Comparison of ENCODE assay signal across 1 cellular context in the genomic region with DNA sequence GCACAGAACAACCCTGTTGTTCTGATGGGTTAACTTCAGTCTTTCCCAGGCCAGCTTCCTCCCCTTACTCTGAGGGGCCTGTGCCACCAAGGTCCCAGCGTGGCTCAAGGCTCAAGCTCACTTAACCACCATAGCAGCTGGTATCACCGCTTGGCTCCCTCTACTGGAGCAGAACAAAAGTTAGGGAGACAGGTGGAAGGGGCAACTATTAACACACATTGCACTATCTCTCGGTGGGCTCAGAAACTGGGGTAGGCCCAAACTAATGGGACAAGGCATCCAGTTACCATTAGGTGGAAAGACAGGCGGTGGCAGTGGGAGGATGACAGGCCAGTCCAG.
A peak's percentile ranks its signal among the peaks of the same experiment; 100 is the strongest.
TF ChIP-seq lines count a peak whose summit lies in the region.

No MANE protein-coding gene starts in this region.

TF ChIP-seq in HepG2, 621 proteins besides CTCF, POLR2A, EP300 and RAD21 (continued from another document and continues in another):
- TF ChIP-seq PCBP1 (IDR thresholded peaks at IDR 0.05; ENCODE audit: borderline replicate concordance, low read depth, low read length) (no peak), ZNF660 (CRISPR knock-in tag; IDR thresholded peaks at IDR 0.05; ENCODE audit: borderline replicate concordance, low read depth) (no peak), AHR (CRISPR knock-in tag; IDR thresholded peaks at IDR 0.05) (no peak), ZNF598 (CRISPR knock-in tag; IDR thresholded peaks at IDR 0.05; ENCODE audit: borderline replicate concordance) (no peak), ZNF552 (CRISPR knock-in tag; IDR thresholded peaks at IDR 0.05; ENCODE audit: borderline replicate concordance) (no peak), CBX1 (IDR thresholded peaks at IDR 0.05; ENCODE audit: low read depth) (no peak), NCOR1 (IDR thresholded peaks at IDR 0.05; ENCODE audit: borderline replicate concordance, low read length) (no peak), ZNF350 (CRISPR knock-in tag; IDR thresholded peaks at IDR 0.05; ENCODE audit: borderline replicate concordance, low read depth) (no peak), SCMH1 (CRISPR knock-in tag; IDR thresholded peaks at IDR 0.05; ENCODE audit: borderline replicate concordance) (no peak), ZNF510 (CRISPR knock-in tag; IDR thresholded peaks at IDR 0.05; ENCODE audit: low read depth) (no peak), KDM5A (IDR thresholded peaks at IDR 0.05; ENCODE audit: borderline replicate concordance, low read length) (no peak), NFRKB (IDR thresholded peaks at IDR 0.05) (no peak), ZNF567 (CRISPR knock-in tag; IDR thresholded peaks at IDR 0.05; ENCODE audit: borderline replicate concordance) (no peak), ZNF772 (CRISPR knock-in tag; IDR thresholded peaks at IDR 0.05) (no peak), MIER3 (CRISPR knock-in tag; IDR thresholded peaks at IDR 0.05; ENCODE audit: borderline replicate concordance) (0 out of 2 replicates have a peak, but pooled peaks have one; percentile 48), CREM (IDR thresholded peaks at IDR 0.05) (no peak), CREM (CRISPR knock-in tag; IDR thresholded peaks at IDR 0.05) (no peak), ZKSCAN1 (IDR thresholded peaks at IDR 0.05; ENCODE audit: low read length) (no peak), ZMYM4 (CRISPR knock-in tag; IDR thresholded peaks at IDR 0.05) (peak; percentile 68), HOXD1 (CRISPR knock-in tag; IDR thresholded peaks at IDR 0.05) (no peak), ZNF737 (CRISPR knock-in tag; IDR thresholded peaks at IDR 0.05; ENCODE audit: borderline replicate concordance) (no peak), KDM5B (CRISPR knock-in tag; IDR thresholded peaks at IDR 0.05; ENCODE audit: borderline replicate concordance) (no peak), SSRP1 (CRISPR knock-in tag; IDR thresholded peaks at IDR 0.05) (0 out of 2 replicates have a peak, but pooled peaks have one; percentile 39), XRCC5 (optimal IDR thresholded peaks at IDR 0.05; ENCODE audit: low read length) (peak; percentile 80), ZNF75D (CRISPR knock-in tag; IDR thresholded peaks at IDR 0.05; ENCODE audit: borderline replicate concordance) (no peak), ZNF253 (CRISPR knock-in tag; IDR thresholded peaks at IDR 0.05; ENCODE audit: borderline replicate concordance) (no peak), BCL6 (CRISPR knock-in tag; IDR thresholded peaks at IDR 0.05) (0 out of 2 replicates have a peak, but pooled peaks have one; percentile 13), ZNF530 (CRISPR knock-in tag; IDR thresholded peaks at IDR 0.05; ENCODE audit: low read depth) (no peak), SIX4 (CRISPR knock-in tag; IDR thresholded peaks at IDR 0.05) (no peak), MED13 (CRISPR knock-in tag; IDR thresholded peaks at IDR 0.05) (no peak), ZNF343 (CRISPR knock-in tag; IDR thresholded peaks at IDR 0.05) (no peak), NKX3-1 (CRISPR knock-in tag; IDR thresholded peaks at IDR 0.05) (no peak), ZFP62 (CRISPR knock-in tag; IDR thresholded peaks at IDR 0.05) (no peak), ZFP90 (CRISPR knock-in tag; IDR thresholded peaks at IDR 0.05; ENCODE audit: borderline replicate concordance) (no peak), ZNF33B (CRISPR knock-in tag; IDR thresholded peaks at IDR 0.05) (no peak), ZNF263 (CRISPR knock-in tag; IDR thresholded peaks at IDR 0.05) (no peak), NR3C1 (CRISPR knock-in tag; IDR thresholded peaks at IDR 0.05) (no peak)
- TF ChIP-seq, protein P1, sequence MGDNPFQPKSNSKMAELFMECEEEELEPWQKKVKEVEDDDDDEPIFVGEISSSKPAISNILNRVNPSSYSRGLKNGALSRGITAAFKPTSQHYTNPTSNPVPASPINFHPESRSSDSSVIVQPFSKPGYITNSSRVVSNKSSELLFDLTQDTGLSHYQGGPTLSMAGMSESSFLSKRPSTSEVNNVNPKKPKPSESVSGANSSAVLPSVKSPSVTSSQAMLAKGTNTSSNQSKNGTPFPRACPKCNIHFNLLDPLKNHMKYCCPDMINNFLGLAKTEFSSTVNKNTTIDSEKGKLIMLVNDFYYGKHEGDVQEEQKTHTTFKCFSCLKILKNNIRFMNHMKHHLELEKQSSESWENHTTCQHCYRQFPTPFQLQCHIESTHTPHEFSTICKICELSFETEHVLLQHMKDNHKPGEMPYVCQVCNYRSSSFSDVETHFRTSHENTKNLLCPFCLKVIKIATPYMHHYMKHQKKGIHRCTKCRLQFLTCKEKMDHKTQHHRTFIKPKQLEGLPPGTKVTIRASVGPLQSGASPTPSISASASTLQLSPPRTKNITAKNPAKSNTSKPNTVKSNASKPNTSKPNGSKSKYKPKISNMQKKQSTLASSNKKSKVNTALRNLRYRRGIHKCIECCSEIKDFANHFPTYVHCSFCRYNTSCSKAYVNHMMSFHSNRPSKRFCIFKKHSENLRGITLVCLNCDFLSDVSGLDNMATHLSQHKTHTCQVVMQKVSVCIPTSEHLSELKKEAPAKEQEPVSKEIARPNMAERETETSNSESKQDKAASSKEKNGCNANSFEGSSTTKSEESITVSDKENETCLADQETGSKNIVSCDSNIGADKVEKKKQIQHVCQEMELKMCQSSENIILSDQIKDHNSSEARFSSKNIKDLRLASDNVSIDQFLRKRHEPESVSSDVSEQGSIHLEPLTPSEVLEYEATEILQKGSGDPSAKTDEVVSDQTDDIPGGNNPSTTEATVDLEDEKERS (CRISPR knock-in tag; IDR thresholded peaks at IDR 0.05) = no peak
- TF ChIP-seq, protein P2, sequence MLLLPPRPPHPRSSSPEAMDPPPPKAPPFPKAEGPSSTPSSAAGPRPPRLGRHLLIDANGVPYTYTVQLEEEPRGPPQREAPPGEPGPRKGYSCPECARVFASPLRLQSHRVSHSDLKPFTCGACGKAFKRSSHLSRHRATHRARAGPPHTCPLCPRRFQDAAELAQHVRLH (CRISPR knock-in tag; IDR thresholded peaks at IDR 0.05; ENCODE audit: borderline replicate concordance, low read depth) = peak; percentile 53; the same call in 1 of the 2 replicates
- TF ChIP-seq, protein P3, sequence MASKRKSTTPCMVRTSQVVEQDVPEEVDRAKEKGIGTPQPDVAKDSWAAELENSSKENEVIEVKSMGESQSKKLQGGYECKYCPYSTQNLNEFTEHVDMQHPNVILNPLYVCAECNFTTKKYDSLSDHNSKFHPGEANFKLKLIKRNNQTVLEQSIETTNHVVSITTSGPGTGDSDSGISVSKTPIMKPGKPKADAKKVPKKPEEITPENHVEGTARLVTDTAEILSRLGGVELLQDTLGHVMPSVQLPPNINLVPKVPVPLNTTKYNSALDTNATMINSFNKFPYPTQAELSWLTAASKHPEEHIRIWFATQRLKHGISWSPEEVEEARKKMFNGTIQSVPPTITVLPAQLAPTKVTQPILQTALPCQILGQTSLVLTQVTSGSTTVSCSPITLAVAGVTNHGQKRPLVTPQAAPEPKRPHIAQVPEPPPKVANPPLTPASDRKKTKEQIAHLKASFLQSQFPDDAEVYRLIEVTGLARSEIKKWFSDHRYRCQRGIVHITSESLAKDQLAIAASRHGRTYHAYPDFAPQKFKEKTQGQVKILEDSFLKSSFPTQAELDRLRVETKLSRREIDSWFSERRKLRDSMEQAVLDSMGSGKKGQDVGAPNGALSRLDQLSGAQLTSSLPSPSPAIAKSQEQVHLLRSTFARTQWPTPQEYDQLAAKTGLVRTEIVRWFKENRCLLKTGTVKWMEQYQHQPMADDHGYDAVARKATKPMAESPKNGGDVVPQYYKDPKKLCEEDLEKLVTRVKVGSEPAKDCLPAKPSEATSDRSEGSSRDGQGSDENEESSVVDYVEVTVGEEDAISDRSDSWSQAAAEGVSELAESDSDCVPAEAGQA (IDR thresholded peaks at IDR 0.05; ENCODE audit: low read depth) = no peak
- TF ChIP-seq, protein P3 (CRISPR knock-in tag; IDR thresholded peaks at IDR 0.05; ENCODE audit: borderline replicate concordance) = no peak
- TF ChIP-seq, protein P4, sequence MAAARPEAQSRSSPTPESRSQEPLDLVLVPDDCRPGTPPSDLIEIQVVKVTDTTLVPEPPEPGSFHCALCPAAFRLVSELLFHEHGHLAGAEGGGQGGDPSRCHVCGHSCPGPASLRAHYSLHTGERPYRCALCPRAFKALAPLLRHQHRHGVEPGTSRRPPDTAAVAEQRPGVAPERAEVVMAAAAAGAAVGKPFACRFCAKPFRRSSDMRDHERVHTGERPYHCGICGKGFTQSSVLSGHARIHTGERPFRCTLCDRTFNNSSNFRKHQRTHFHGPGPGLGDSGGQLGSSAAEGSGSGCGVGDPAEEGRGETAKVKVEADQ (CRISPR knock-in tag; IDR thresholded peaks at IDR 0.05; ENCODE audit: borderline replicate concordance) = no peak
- TF ChIP-seq, protein P5, sequence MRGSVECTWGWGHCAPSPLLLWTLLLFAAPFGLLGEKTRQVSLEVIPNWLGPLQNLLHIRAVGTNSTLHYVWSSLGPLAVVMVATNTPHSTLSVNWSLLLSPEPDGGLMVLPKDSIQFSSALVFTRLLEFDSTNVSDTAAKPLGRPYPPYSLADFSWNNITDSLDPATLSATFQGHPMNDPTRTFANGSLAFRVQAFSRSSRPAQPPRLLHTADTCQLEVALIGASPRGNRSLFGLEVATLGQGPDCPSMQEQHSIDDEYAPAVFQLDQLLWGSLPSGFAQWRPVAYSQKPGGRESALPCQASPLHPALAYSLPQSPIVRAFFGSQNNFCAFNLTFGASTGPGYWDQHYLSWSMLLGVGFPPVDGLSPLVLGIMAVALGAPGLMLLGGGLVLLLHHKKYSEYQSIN (CRISPR knock-in tag; IDR thresholded peaks at IDR 0.05; ENCODE audit: borderline replicate concordance) = no peak
- TF ChIP-seq, protein P6, sequence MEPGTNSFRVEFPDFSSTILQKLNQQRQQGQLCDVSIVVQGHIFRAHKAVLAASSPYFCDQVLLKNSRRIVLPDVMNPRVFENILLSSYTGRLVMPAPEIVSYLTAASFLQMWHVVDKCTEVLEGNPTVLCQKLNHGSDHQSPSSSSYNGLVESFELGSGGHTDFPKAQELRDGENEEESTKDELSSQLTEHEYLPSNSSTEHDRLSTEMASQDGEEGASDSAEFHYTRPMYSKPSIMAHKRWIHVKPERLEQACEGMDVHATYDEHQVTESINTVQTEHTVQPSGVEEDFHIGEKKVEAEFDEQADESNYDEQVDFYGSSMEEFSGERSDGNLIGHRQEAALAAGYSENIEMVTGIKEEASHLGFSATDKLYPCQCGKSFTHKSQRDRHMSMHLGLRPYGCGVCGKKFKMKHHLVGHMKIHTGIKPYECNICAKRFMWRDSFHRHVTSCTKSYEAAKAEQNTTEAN (CRISPR knock-in tag; conservative IDR thresholded peaks at IDR 0.05) = no peak
- TF ChIP-seq, protein P7, sequence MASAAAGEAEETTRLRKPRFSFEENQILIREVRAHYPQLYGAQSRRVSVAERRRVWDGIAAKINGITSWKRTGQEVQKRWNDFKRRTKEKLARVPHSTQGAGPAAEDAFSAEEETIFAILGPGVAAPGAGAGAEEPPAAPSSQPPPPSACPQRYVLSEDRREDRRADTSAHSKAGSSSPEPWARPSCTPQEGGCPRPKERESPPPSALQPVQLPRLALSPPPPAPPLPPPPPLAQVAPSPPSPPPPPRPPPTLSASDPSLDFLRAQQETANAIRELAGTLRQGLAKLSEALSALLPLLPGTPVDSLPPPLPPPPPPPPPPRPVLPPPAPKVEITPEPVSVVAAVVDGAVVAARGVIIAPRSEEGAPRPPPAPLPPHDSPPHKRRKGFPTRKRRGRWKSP (CRISPR knock-in tag; IDR thresholded peaks at IDR 0.05) = no peak
- TF ChIP-seq, protein P8, sequence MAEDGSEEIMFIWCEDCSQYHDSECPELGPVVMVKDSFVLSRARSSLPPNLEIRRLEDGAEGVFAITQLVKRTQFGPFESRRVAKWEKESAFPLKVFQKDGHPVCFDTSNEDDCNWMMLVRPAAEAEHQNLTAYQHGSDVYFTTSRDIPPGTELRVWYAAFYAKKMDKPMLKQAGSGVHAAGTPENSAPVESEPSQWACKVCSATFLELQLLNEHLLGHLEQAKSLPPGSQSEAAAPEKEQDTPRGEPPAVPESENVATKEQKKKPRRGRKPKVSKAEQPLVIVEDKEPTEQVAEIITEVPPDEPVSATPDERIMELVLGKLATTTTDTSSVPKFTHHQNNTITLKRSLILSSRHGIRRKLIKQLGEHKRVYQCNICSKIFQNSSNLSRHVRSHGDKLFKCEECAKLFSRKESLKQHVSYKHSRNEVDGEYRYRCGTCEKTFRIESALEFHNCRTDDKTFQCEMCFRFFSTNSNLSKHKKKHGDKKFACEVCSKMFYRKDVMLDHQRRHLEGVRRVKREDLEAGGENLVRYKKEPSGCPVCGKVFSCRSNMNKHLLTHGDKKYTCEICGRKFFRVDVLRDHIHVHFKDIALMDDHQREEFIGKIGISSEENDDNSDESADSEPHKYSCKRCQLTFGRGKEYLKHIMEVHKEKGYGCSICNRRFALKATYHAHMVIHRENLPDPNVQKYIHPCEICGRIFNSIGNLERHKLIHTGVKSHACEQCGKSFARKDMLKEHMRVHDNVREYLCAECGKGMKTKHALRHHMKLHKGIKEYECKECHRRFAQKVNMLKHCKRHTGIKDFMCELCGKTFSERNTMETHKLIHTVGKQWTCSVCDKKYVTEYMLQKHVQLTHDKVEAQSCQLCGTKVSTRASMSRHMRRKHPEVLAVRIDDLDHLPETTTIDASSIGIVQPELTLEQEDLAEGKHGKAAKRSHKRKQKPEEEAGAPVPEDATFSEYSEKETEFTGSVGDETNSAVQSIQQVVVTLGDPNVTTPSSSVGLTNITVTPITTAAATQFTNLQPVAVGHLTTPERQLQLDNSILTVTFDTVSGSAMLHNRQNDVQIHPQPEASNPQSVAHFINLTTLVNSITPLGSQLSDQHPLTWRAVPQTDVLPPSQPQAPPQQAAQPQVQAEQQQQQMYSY (CRISPR knock-in tag; IDR thresholded peaks at IDR 0.05) = no peak
- TF ChIP-seq, protein P9, sequence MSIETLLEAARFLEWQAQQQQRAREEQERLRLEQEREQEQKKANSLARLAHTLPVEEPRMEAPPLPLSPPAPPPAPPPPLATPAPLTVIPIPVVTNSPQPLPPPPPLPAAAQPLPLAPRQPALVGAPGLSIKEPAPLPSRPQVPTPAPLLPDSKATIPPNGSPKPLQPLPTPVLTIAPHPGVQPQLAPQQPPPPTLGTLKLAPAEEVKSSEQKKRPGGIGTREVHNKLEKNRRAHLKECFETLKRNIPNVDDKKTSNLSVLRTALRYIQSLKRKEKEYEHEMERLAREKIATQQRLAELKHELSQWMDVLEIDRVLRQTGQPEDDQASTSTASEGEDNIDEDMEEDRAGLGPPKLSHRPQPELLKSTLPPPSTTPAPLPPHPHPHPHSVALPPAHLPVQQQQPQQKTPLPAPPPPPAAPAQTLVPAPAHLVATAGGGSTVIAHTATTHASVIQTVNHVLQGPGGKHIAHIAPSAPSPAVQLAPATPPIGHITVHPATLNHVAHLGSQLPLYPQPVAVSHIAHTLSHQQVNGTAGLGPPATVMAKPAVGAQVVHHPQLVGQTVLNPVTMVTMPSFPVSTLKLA (IDR thresholded peaks at IDR 0.05) = no peak
